1 cellular context compared by ENCODE assay signal in genomic region chr2:173571887-173572680, GRCh38.
TF ChIP-seq lines count a peak whose summit lies in the region.

No MANE protein-coding gene starts in this region.

TF ChIP-seq in HCT116, 20 proteins besides CTCF, POLR2A, EP300 and RAD21 (continued from another document):
- no peak for TF ChIP-seq TCF7L2 (IDR thresholded peaks at IDR 0.05; ENCODE audit: borderline replicate concordance, extremely low read depth, insufficient read depth, insufficient read length)
- TF ChIP-seq JUND (IDR thresholded peaks at IDR 0.05), result no peak
- no peak for TF ChIP-seq ZBTB33 (IDR thresholded peaks at IDR 0.05; ENCODE audit: extremely low read depth, insufficient replicate concordance, low read length)
